ENCODE assay signal across 17 cellular contexts in genomic region chr18:66749475-66750035, GRCh38.
DNase-seq lines count a peak whose midpoint lies in the region; ATAC-seq, FAIRE-seq and TF ChIP-seq lines count a peak whose summit lies in the region.
"Had no signal": no experiment of that assay in that cellular context is flagged by ENCODE, and none has a peak within 500 bp of the region (broad histone marks: within the 10 kb centered on the region; RNA-seq: fewer than 3 reads in every experiment).

No MANE protein-coding gene starts in this region.

- DNase-seq in DMS 273 (lab: John Stamatoyannopoulos, UW; ENCODE audit: unreplicated experiment) = peak; percentile 8
- no peak for DNase-seq in DMS 273 treated with DMSO at 0.1 percent for 48 hours (lab: John Stamatoyannopoulos, UW)
- DNase-seq in NCI-H82 (lab: John Stamatoyannopoulos, UW) = peak; percentile 35
- no peak for DNase-seq in K562 (ENCODE audit: extremely low read depth in 1 of 4, low spot score in 3 of 4)
- no peak for DNase-seq in neural progenitor cell (ENCODE audit: low spot score)
- DNase-seq in heart left ventricle = no peak
- no peak for DNase-seq in thyroid gland
- DNase-seq in NCI-H2171 (lab: John Stamatoyannopoulos, UW) = no peak
- DNase-seq: CD8-positive, alpha-beta memory T cell; MV-4-11; NCI-H2029 treated with DMSO at 0.1 percent for 48 hours; NCI-H2227 treated with DMSO at 0.1 percent for 48 hours had no signal

- H3K4me2 ChIP-seq in K562 (ENCODE audit: insufficient read depth, low read length) = no peak overlapping the region
- no peak overlapping the region for H3K4me2 ChIP-seq in neural progenitor cell

- TF ChIP-seq POLR2A in K562 (conservative IDR thresholded peaks at IDR 0.05) (no peak), heart left ventricle (IDR thresholded peaks at IDR 0.05) (no peak), thyroid gland (IDR thresholded peaks at IDR 0.05) (no peak)

- POLR2A ChIA-PET in K562 (lab: Yijun Ruan, JAX) = no interaction called here

- intact Hi-C loops in K562 (cut with micrococcal nuclease) (no loop called here), heart left ventricle (cut with DNase I) (loop anchor here in 2 of 10 donors (10.0 kb wide), 2 partner anchors 165 to 195 kb away; no protein-coding TSS in a partner anchor), thyroid gland (cut with DNase I) (no loop called here)

- H3K4me3 ChIP-seq in K562 = no peak overlapping the region
- H3K4me3 ChIP-seq in neural progenitor cell = no peak overlapping the region
- no peak overlapping the region for H3K4me3 ChIP-seq in heart left ventricle
- H3K4me3 ChIP-seq in thyroid gland (replicated peaks in 1 of 3) = no peak overlapping the region

- H3K9me3 ChIP-seq in K562 (replicated peaks; ENCODE audit: control insufficient read depth, insufficient read depth, low read depth, low read length) (no peaks in the 10 kb centered on the region), neural progenitor cell (ENCODE audit: low read depth) (no peaks in the 10 kb centered on the region), heart left ventricle (no peaks in the 10 kb centered on the region), thyroid gland (no peaks in the 10 kb centered on the region)

- TF ChIP-seq EP300 in K562 (IDR thresholded peaks at IDR 0.05; ENCODE audit: low read length) = no peak

- in situ Hi-C loops in K562 (cut with MboI) = no loop called here

- no peaks in the 10 kb centered on the region for H3K79me2 ChIP-seq in K562 (ENCODE audit: control insufficient read depth, insufficient read depth, low read length)
- H3K79me2 ChIP-seq in neural progenitor cell (ENCODE audit: low read depth) = no peaks in the 10 kb centered on the region

- H3K9ac ChIP-seq in K562 (ENCODE audit: insufficient read depth in 1 of 2, low read depth in 2 of 2, low read length in 2 of 2) (no peak overlapping the region), neural progenitor cell (no peak overlapping the region)

- H3K27me3 Mint-ChIP-seq in neural progenitor cell (ENCODE audit: insufficient read depth, low read depth) = peaks cover 3% of the 10 kb centered on the region
- H3K27me3 Mint-ChIP-seq: CD8-positive, alpha-beta memory T cell had no signal

- H3K36me3 ChIP-seq in K562 (ENCODE audit: control insufficient read depth, insufficient read depth, low read length) (no peaks in the 10 kb centered on the region), neural progenitor cell (no peaks in the 10 kb centered on the region), heart left ventricle (no peaks in the 10 kb centered on the region), thyroid gland (no peaks in the 10 kb centered on the region)

- H3K27me3 ChIP-seq in K562 (ENCODE audit: control insufficient read depth in 2 of 2, insufficient read depth in 2 of 2, low read length in 2 of 2) (no peaks in the 10 kb centered on the region), neural progenitor cell (no peaks in the 10 kb centered on the region), heart left ventricle (no peaks in the 10 kb centered on the region), thyroid gland (no peaks in the 10 kb centered on the region)

- H3K9me1 ChIP-seq in K562 (ENCODE audit: control insufficient read depth, insufficient read depth, low read length) = no peaks in the 10 kb centered on the region

- H3K4me1 ChIP-seq in K562 (replicated peaks in 1 of 2; ENCODE audit: control insufficient read depth in 2 of 2, insufficient read depth in 2 of 2, low read length in 2 of 2) = no peaks in the 10 kb centered on the region
- H3K4me1 ChIP-seq in neural progenitor cell = peaks cover 6% of the 10 kb centered on the region
- no peaks in the 10 kb centered on the region for H3K4me1 ChIP-seq in heart left ventricle
- no peaks in the 10 kb centered on the region for H3K4me1 ChIP-seq in thyroid gland

- H4K20me1 ChIP-seq in K562 (replicated peaks; ENCODE audit: control insufficient read depth, insufficient read depth, low read length) (no peaks in the 10 kb centered on the region), neural progenitor cell (ENCODE audit: low read depth) (no peaks in the 10 kb centered on the region)

- FAIRE-seq in K562 (lab: Jason Lieb, UNC) = no peak
- FAIRE-seq: HTR-8/SVneo had no signal

- H3K36me3 Mint-ChIP-seq in neural progenitor cell = no peaks in the 10 kb centered on the region
- H3K36me3 Mint-ChIP-seq: CD8-positive, alpha-beta memory T cell had no signal

- peaks cover 6% of the 10 kb centered on the region for H3K4me1 Mint-ChIP-seq in neural progenitor cell
- H3K4me1 Mint-ChIP-seq: CD8-positive, alpha-beta memory T cell had no signal

- no TSS peak for BruUV-seq in K562 (replicated peaks; lab: Mats Ljungman, UMichigan)

- no peak for TF ChIP-seq CTCF in K562 (IDR thresholded peaks at IDR 0.05 in 2 of 3, conservative IDR thresholded peaks at IDR 0.05 in 1 of 3; ENCODE audit: insufficient read depth in 2 of 3, low read depth in 1 of 3, low read length in 3 of 3)
- no peak for TF ChIP-seq CTCF in neural progenitor cell (IDR thresholded peaks at IDR 0.05)
- peak in 1 of 12 donors; percentile 3 for TF ChIP-seq CTCF in heart left ventricle (IDR thresholded peaks at IDR 0.05)
- no peak for TF ChIP-seq CTCF in thyroid gland (IDR thresholded peaks at IDR 0.05)

- peaks cover 7% of the 10 kb centered on the region for H3F3A ChIP-seq in neural progenitor cell (ENCODE audit: low read depth)

- H3K27ac ChIP-seq in K562 (ENCODE audit: extremely low read depth, low read depth, low read length) (no peak overlapping the region), neural progenitor cell (no peak overlapping the region), heart left ventricle (no peak overlapping the region), thyroid gland (no peak overlapping the region)
- H3K27ac ChIP-seq: 22Rv1, HL-60, RWPE1 had no signal

- ATAC-seq in K562 (no peak), heart left ventricle (no peak)
- ATAC-seq: HCT116 had no signal

- H2AFZ ChIP-seq in K562 (ENCODE audit: low read depth, low read length) = no peak overlapping the region
- H2AFZ ChIP-seq in neural progenitor cell (replicated peaks) = no peak overlapping the region

- H3K4me3 Mint-ChIP-seq in neural progenitor cell = no peak overlapping the region
- H3K4me3 Mint-ChIP-seq: CD8-positive, alpha-beta memory T cell had no signal

- TF ChIP-seq RAD21 in K562 (CRISPR knock-in tag; conservative IDR thresholded peaks at IDR 0.05 in 1 of 2, IDR thresholded peaks at IDR 0.05 in 1 of 2) = no peak

- H3K9me3 Mint-ChIP-seq in neural progenitor cell = no peaks in the 10 kb centered on the region

- CTCF ChIA-PET in K562 (lab: Yijun Ruan, JAX; ENCODE audit: low intra/inter-chr PET ratio) = no interaction called here

- peak overlapping the region; percentile 44 for H3K27ac Mint-ChIP-seq in neural progenitor cell
- H3K27ac Mint-ChIP-seq: CD8-positive, alpha-beta memory T cell had no signal

TF ChIP-seq in K562, 482 proteins besides CTCF, POLR2A, EP300 and RAD21 (continues in another document):
- TF ChIP-seq USF2 (CRISPR knock-in tag; IDR thresholded peaks at IDR 0.05) = no peak
- TF ChIP-seq ZBTB34 (CRISPR knock-in tag; IDR thresholded peaks at IDR 0.05) = no peak
- TF ChIP-seq NCOA6 (IDR thresholded peaks at IDR 0.05) = no peak
- no peak for TF ChIP-seq AFF4 (CRISPR knock-in tag; IDR thresholded peaks at IDR 0.05)
- no peak for TF ChIP-seq FOXK2 (conservative IDR thresholded peaks at IDR 0.05 in 1 of 2, IDR thresholded peaks at IDR 0.05 in 1 of 2; ENCODE audit: low read depth in 2 of 2)

Comparison
In these comparisons a context has a peak if more than half of its experiments do, and no peak if none do; other contexts are left out.
1. DNase-seq: peak in DMS 273 (single experiment) and NCI-H82 (single experiment); none in DMS 273 treated with DMSO at 0.1 percent for 48 hours (single experiment), K562 (0 of 4), neural progenitor cell (single experiment), heart left ventricle (0 of 5), thyroid gland (0 of 2) and NCI-H2171 (single experiment).